ENCODE assay signal across 41 cellular contexts in genomic region chr20:63062188-63063140, GRCh38. TPM values are rescaled to one million over a fixed set of nuclear protein-coding genes. Genes with fewer than 3 reads are reported as not detected.
A peak's percentile ranks its signal among the peaks of the same experiment; 100 is the strongest.
DNase-seq lines count a peak whose midpoint lies in the region; ATAC-seq and TF ChIP-seq lines count a peak whose summit lies in the region.
"Had no signal": no experiment of that assay in that cellular context is flagged by ENCODE, and none has a peak within 500 bp of the region (broad histone marks: within the 10 kb centered on the region; RNA-seq: fewer than 3 reads in every experiment).

No MANE protein-coding gene starts in this region.

- no peak overlapping the region for H3K18ac ChIP-seq in neuronal stem cell (ENCODE audit: low read length)

- peaks cover 8% of the 10 kb centered on the region for H3K9me3 Mint-ChIP-seq in natural killer cell treated with Interleukin-12 subunit alpha and Interleukin-12 subunit beta and Interleukin-15 and Interleukin-18, amount 100 ng/mL, for 72 hours
- no peaks in the 10 kb centered on the region for H3K9me3 Mint-ChIP-seq in natural killer cell
- H3K9me3 Mint-ChIP-seq: activated CD4-positive, alpha-beta memory T cell treated with anti-CD3 and anti-CD28 coated beads for 36 hours; activated naive CD8-positive, alpha-beta T cell treated with anti-CD3 and anti-CD28 coated beads for 36 hours; neural progenitor cell; stimulated activated memory B cell treated with anti-CD40 and anti-IgM and Interleukin-4, amounts not matched to agents 10 μg/mL and 1 μg/mL and 100 μg/mL, for 72 hours; type B pancreatic cell had no signal

- CTCF ChIA-PET in OCI-LY7 (lab: Charles Lee; ENCODE audit: unreplicated experiment), result no interaction called here

- H3K4ac ChIP-seq in neuronal stem cell (ENCODE audit: low read length), result no peak overlapping the region

- H3K9me3 ChIP-seq in neuronal stem cell (replicated peaks in 1 of 2; ENCODE audit: control insufficient read depth in 2 of 2, insufficient read depth in 1 of 2, low read depth in 1 of 2, low read length in 2 of 2) (peaks cover 9% of the 10 kb centered on the region in 2 donors), hepatocyte (ENCODE audit: low read depth) (no peaks in the 10 kb centered on the region), OCI-LY7 (ENCODE audit: low read length) (peaks cover 3% of the 10 kb centered on the region)
- H3K9me3 ChIP-seq: esophagus squamous epithelium, HAP-1 had no signal

- no peaks in the 10 kb centered on the region for H3K36me3 Mint-ChIP-seq in natural killer cell treated with Interleukin-12 subunit alpha and Interleukin-12 subunit beta and Interleukin-15 and Interleukin-18, amount 100 ng/mL, for 72 hours
- no peaks in the 10 kb centered on the region for H3K36me3 Mint-ChIP-seq in natural killer cell
- H3K36me3 Mint-ChIP-seq: activated CD4-positive, alpha-beta memory T cell treated with anti-CD3 and anti-CD28 coated beads for 36 hours; activated naive CD8-positive, alpha-beta T cell treated with anti-CD3 and anti-CD28 coated beads for 36 hours; neural progenitor cell; stimulated activated memory B cell treated with anti-CD40 and anti-IgM and Interleukin-4, amounts not matched to agents 10 μg/mL and 1 μg/mL and 100 μg/mL, for 72 hours; type B pancreatic cell had no signal

- H2BK15ac ChIP-seq in neuronal stem cell (ENCODE audit: low read length), result no peak overlapping the region

- H3K4me1 Mint-ChIP-seq in natural killer cell treated with Interleukin-12 subunit alpha and Interleukin-12 subunit beta and Interleukin-15 and Interleukin-18, amount 100 ng/mL, for 72 hours (ENCODE audit: low read depth in 2 of 2), result peaks cover 0 to 4% of the 10 kb centered on the region in 2 donors
- no peaks in the 10 kb centered on the region for H3K4me1 Mint-ChIP-seq in natural killer cell
- H3K4me1 Mint-ChIP-seq: activated naive CD8-positive, alpha-beta T cell treated with anti-CD3 and anti-CD28 coated beads for 36 hours; stimulated activated memory B cell treated with anti-CD40 and anti-IgM and Interleukin-4, amounts not matched to agents 10 μg/mL and 1 μg/mL and 100 μg/mL, for 72 hours had no signal

- no peak for TF ChIP-seq CTCF in natural killer cell (IDR thresholded peaks at IDR 0.05)
- TF ChIP-seq CTCF in hepatocyte (IDR thresholded peaks at IDR 0.05; ENCODE audit: poor library complexity), result no peak
- TF ChIP-seq CTCF in OCI-LY7 (conservative IDR thresholded peaks at IDR 0.05; ENCODE audit: low read length), result no peak

- no peak for ATAC-seq in activated CD4-positive, CD25-positive, alpha-beta regulatory T cell treated with anti-CD3 and anti-CD28 coated beads, Interleukin-2, amount 50 U/mL, for 24 hours
- no peak for ATAC-seq in natural killer cell treated with Interleukin-12 subunit alpha and Interleukin-12 subunit beta and Interleukin-15 and Interleukin-18, amount 100 ng/mL, for 72 hours
- no peak for ATAC-seq in natural killer cell
- ATAC-seq: left colon; stimulated activated memory B cell treated with anti-CD40 and anti-IgM and Interleukin-4, amounts not matched to agents 10 μg/mL and 1 μg/mL and 100 μg/mL, for 72 hours had no signal

- H3K14ac ChIP-seq in neuronal stem cell (ENCODE audit: low read length), result no peak overlapping the region

- no peak overlapping the region for H3K4me2 ChIP-seq in neuronal stem cell (ENCODE audit: insufficient read depth, low read length, poor library complexity, severe bottlenecking)
- H3K4me2 ChIP-seq in hepatocyte, result no peak overlapping the region
- no peak overlapping the region for H3K4me2 ChIP-seq in OCI-LY7 (ENCODE audit: low read length)
- H3K4me2 ChIP-seq: neural progenitor cell, PC-9 had no signal

- H3K4me3 ChIP-seq in neuronal stem cell (ENCODE audit: low read length in 2 of 2) (no peak overlapping the region), hepatocyte (no peak overlapping the region), OCI-LY7 (ENCODE audit: low read depth, low read length, poor library complexity, severe bottlenecking) (no peak overlapping the region)
- H3K4me3 ChIP-seq: cardiac muscle cell, esophagus squamous epithelium, HAP-1, neural progenitor cell, PC-9 had no signal

- H3K79me1 ChIP-seq in neuronal stem cell (ENCODE audit: low read depth, low read length), result no peaks in the 10 kb centered on the region

- POLR2A ChIA-PET in OCI-LY7 (lab: Charles Lee), result no interaction called here

- H3K36me3 ChIP-seq in neuronal stem cell (replicated peaks in 1 of 2; ENCODE audit: control insufficient read depth in 2 of 2, insufficient read depth in 2 of 2, low read length in 2 of 2) (no peaks in the 10 kb centered on the region), hepatocyte (replicated peaks; ENCODE audit: insufficient read depth, low read depth) (no peaks in the 10 kb centered on the region), OCI-LY7 (ENCODE audit: insufficient read depth, low read length) (no peaks in the 10 kb centered on the region)
- H3K36me3 ChIP-seq: cardiac muscle cell, esophagus squamous epithelium, HAP-1, neural progenitor cell had no signal

- intact Hi-C loops in natural killer cell (cut with micrococcal nuclease), result no loop called here
- intact Hi-C loops in OCI-LY7 (cut with micrococcal nuclease; ENCODE audit: unreplicated experiment), result no loop called here

- peaks cover 9 to 18% of the 10 kb centered on the region in 2 donors for H3K27me3 Mint-ChIP-seq in natural killer cell treated with Interleukin-12 subunit alpha and Interleukin-12 subunit beta and Interleukin-15 and Interleukin-18, amount 100 ng/mL, for 72 hours
- H3K27me3 Mint-ChIP-seq in natural killer cell (ENCODE audit: low read depth in 2 of 2), result peaks cover 0 to 10% of the 10 kb centered on the region in 2 donors

- no peak overlapping the region for H3K4me3 Mint-ChIP-seq in natural killer cell treated with Interleukin-12 subunit alpha and Interleukin-12 subunit beta and Interleukin-15 and Interleukin-18, amount 100 ng/mL, for 72 hours
- H3K4me3 Mint-ChIP-seq in natural killer cell, result no peak overlapping the region
- H3K4me3 Mint-ChIP-seq: activated CD4-positive, alpha-beta memory T cell treated with anti-CD3 and anti-CD28 coated beads for 36 hours; activated naive CD8-positive, alpha-beta T cell treated with anti-CD3 and anti-CD28 coated beads for 36 hours; neural progenitor cell; stimulated activated memory B cell treated with anti-CD40 and anti-IgM and Interleukin-4, amounts not matched to agents 10 μg/mL and 1 μg/mL and 100 μg/mL, for 72 hours; type B pancreatic cell had no signal

- H4K91ac ChIP-seq in neuronal stem cell (ENCODE audit: low read depth, low read length, poor library complexity), result no peak overlapping the region

- no peak overlapping the region for H2BK12ac ChIP-seq in neuronal stem cell (ENCODE audit: low read length)

- H2AFZ ChIP-seq in neuronal stem cell (ENCODE audit: low read length) (no peak overlapping the region), hepatocyte (no peak overlapping the region), OCI-LY7 (ENCODE audit: low read length) (no peak overlapping the region)
- H2AFZ ChIP-seq: neural progenitor cell, PC-9 had no signal

- no peaks in the 10 kb centered on the region for H4K20me1 ChIP-seq in hepatocyte (ENCODE audit: insufficient read depth, poor library complexity, severe bottlenecking)
- H4K20me1 ChIP-seq in OCI-LY7 (ENCODE audit: insufficient read depth, low read length), result no peaks in the 10 kb centered on the region

- H3K79me2 ChIP-seq in hepatocyte (no peaks in the 10 kb centered on the region), OCI-LY7 (ENCODE audit: insufficient read depth, low read depth, low read length) (no peaks in the 10 kb centered on the region)

- no peak overlapping the region for H2BK5ac ChIP-seq in neuronal stem cell (ENCODE audit: low read length)

- H3K27ac ChIP-seq in neuronal stem cell (replicated peaks; ENCODE audit: low read length) (no peak overlapping the region), hepatocyte (no peak overlapping the region), OCI-LY7 (ENCODE audit: low read depth, low read length, poor library complexity, severe bottlenecking) (no peak overlapping the region)
- H3K27ac ChIP-seq: 22Rv1, cardiac muscle cell, esophagus squamous epithelium, HL-60, neural progenitor cell, PC-9 had no signal

- H3K4me1 ChIP-seq in neuronal stem cell (ENCODE audit: control insufficient read depth in 2 of 2, insufficient read depth in 1 of 2, low read depth in 1 of 2, low read length in 2 of 2) (peaks cover 1 to 8% of the 10 kb centered on the region in 2 donors), hepatocyte (ENCODE audit: insufficient read depth) (no peaks in the 10 kb centered on the region), OCI-LY7 (ENCODE audit: insufficient read depth, low read length, poor library complexity, severe bottlenecking) (no peaks in the 10 kb centered on the region)
- H3K4me1 ChIP-seq: esophagus squamous epithelium, HAP-1, neural progenitor cell had no signal

- H3K9me2 ChIP-seq in hepatocyte (replicated peaks; ENCODE audit: insufficient read depth) (no peaks in the 10 kb centered on the region), OCI-LY7 (ENCODE audit: insufficient read depth, low read length) (no peaks in the 10 kb centered on the region)

- no peak overlapping the region for H3K27ac Mint-ChIP-seq in natural killer cell treated with Interleukin-12 subunit alpha and Interleukin-12 subunit beta and Interleukin-15 and Interleukin-18, amount 100 ng/mL, for 72 hours
- H3K27ac Mint-ChIP-seq in natural killer cell, result no peak overlapping the region
- H3K27ac Mint-ChIP-seq: activated CD4-positive, alpha-beta memory T cell treated with anti-CD3 and anti-CD28 coated beads for 36 hours; activated naive CD8-positive, alpha-beta T cell treated with anti-CD3 and anti-CD28 coated beads for 36 hours; neural progenitor cell; progenitor cell of endocrine pancreas; stimulated activated memory B cell treated with anti-CD40 and anti-IgM and Interleukin-4, amounts not matched to agents 10 μg/mL and 1 μg/mL and 100 μg/mL, for 72 hours; type B pancreatic cell had no signal

- no CpG with 5 or more reads among the region's 23 CpGs for WGBS in neuronal stem cell (ENCODE audit: extremely low coverage in 2 of 2, insufficient read length in 2 of 2, insufficient replicate concordance in 1 of 2), 2 donors
- 88% methylated on average over 23 of the region's 23 CpGs for WGBS in hepatocyte (ENCODE audit: low lambda C conversion rate, missing lambda C conversion rate)

- peak overlapping the region; percentile 19 for H3K23ac ChIP-seq in neuronal stem cell (ENCODE audit: low read depth, low read length, poor library complexity)

- no TSS peak for BruUV-seq in OCI-LY7 (replicated peaks; lab: Mats Ljungman, UMichigan)

- H2AK5ac ChIP-seq in neuronal stem cell (ENCODE audit: low read depth, low read length), result no peak overlapping the region

- H3K9ac ChIP-seq in neuronal stem cell (ENCODE audit: low read depth, low read length, poor library complexity), result no peak overlapping the region
- H3K9ac ChIP-seq: neural progenitor cell had no signal

- H3K27me3 ChIP-seq in neuronal stem cell (ENCODE audit: control insufficient read depth in 3 of 3, insufficient read depth in 3 of 3, low read depth in 1 of 3, low read length in 3 of 3) (peaks cover 0 to 33% (median 2%) of the 10 kb centered on the region in 3 experiments), hepatocyte (peaks cover 5% of the 10 kb centered on the region)

- H4K8ac ChIP-seq in neuronal stem cell (ENCODE audit: low read depth, low read length), result no peak overlapping the region

- no peak overlapping the region for H2BK120ac ChIP-seq in neuronal stem cell (ENCODE audit: low read depth, low read length)

- peak; percentile 21 for DNase-seq in activated CD4-positive, CD25-positive, alpha-beta regulatory T cell treated with anti-CD3 and anti-CD28 coated beads, Interleukin-2, amount 50 U/mL, for 72 hours
- peak; percentile 42 for DNase-seq in natural killer cell treated with Interleukin-12 subunit alpha and Interleukin-12 subunit beta and Interleukin-15 and Interleukin-18, amount 100 ng/mL, for 72 hours (ENCODE audit: low spot score)
- DNase-seq in natural killer cell (no peak), neuronal stem cell (ENCODE audit: low spot score) (no peak), hepatocyte (ENCODE audit: low spot score) (no peak), OCI-LY7 (ENCODE audit: low spot score) (no peak), NCI-H1048 (lab: John Stamatoyannopoulos, UW) (no peak)
- DNase-seq: activated CD4-positive, alpha-beta memory T cell treated with anti-CD3 and anti-CD28 coated beads for 36 hours; activated CD4-positive, alpha-beta T cell treated with anti-CD3 and anti-CD28 coated beads for 1 hour; activated CD8-positive, alpha-beta memory T cell treated with anti-CD3 and anti-CD28 coated beads, Interleukin-2, amount 50 U/mL, for 4 hours; activated naive CD8-positive, alpha-beta T cell treated with anti-CD3 and anti-CD28 coated beads for 36 hours; C1 segment of cervical spinal cord; COR-L47; cortex of kidney; DMS53; esophagus squamous epithelium; foreskin melanocyte; mesenchymal stem cell; MM.1S; NCI-H1436; NCI-H2081 treated with DMSO at 0.1 percent for 48 hours; NCI-H226; NCI-H526 treated with DMSO at 0.1 percent for 48 hours; NK-92 treated with Interleukin-12 subunit alpha and Interleukin-12 subunit beta, amount 100 ng/mL, for 24 hours; PC-9; SHP77 treated with DMSO at 0.1 percent for 48 hours; T-helper 2 cell had no signal

RNA-seq across cellular contexts. Expression of gene BHLHE23, which starts 55.7 kb away (rescaled TPM):
- not detected for total RNA-seq in natural killer cell treated with Interleukin-12 subunit alpha and Interleukin-12 subunit beta and Interleukin-15 and Interleukin-18, amount 100 ng/mL, for 72 hours
- not detected for total RNA-seq in natural killer cell
- polyA plus RNA-seq in neuronal stem cell (2013, experiment 1 of 2), result not detected
- not detected for polyA plus RNA-seq in neuronal stem cell (2013, experiment 2 of 2)
- not detected in 2 replicates for total RNA-seq in hepatocyte
- not detected in 2 replicates for polyA plus RNA-seq in hepatocyte
- total RNA-seq in OCI-LY7 (2014; rRNA removed; shearing (Covaris generic)), result not detected in 2 replicates
- total RNA-seq in OCI-LY7 (2022), result not detected in 2 replicates
- total RNA-seq: activated CD4-positive, alpha-beta memory T cell treated with anti-CD3 and anti-CD28 coated beads for 36 hours; activated naive CD8-positive, alpha-beta T cell treated with anti-CD3 and anti-CD28 coated beads for 36 hours; astrocyte; cardiac muscle cell; esophagus squamous epithelium; G401; left colon; PC-9; progenitor cell of endocrine pancreas; skeletal muscle tissue; subcutaneous adipose tissue had no signal
- polyA plus RNA-seq: cardiac muscle cell had no signal

Comparison
In these comparisons a context has a peak if more than half of its experiments do, and no peak if none do; other contexts are left out.
1. DNase-seq: peak in activated CD4-positive, CD25-positive, alpha-beta regulatory T cell treated with anti-CD3 and anti-CD28 coated beads, Interleukin-2, amount 50 U/mL, for 72 hours (single experiment) and natural killer cell treated with Interleukin-12 subunit alpha and Interleukin-12 subunit beta and Interleukin-15 and Interleukin-18, amount 100 ng/mL, for 72 hours (single experiment); none in natural killer cell (single experiment), neuronal stem cell (single experiment), hepatocyte (single experiment), OCI-LY7 (single experiment) and NCI-H1048 (single experiment).